18 cellular contexts compared by ENCODE assay signal in genomic region chr2:147636888-147637270, GRCh38.
DNase-seq lines count a peak whose midpoint lies in the region; ATAC-seq, FAIRE-seq and TF ChIP-seq lines count a peak whose summit lies in the region.
"Had no signal": no experiment of that assay in that cellular context is flagged by ENCODE, and none has a peak within 500 bp of the region (broad histone marks: within the 10 kb centered on the region; RNA-seq: fewer than 3 reads in every experiment).

No MANE protein-coding gene starts in this region.

- H3K4me3 ChIP-seq in GM12865 (ENCODE audit: low read depth, low read length) = no peak overlapping the region
- no peak overlapping the region; the same call in 1 of the 2 replicates for H3K4me3 ChIP-seq in GM12878
- no peak overlapping the region for H3K4me3 ChIP-seq in naive thymus-derived CD4-positive, alpha-beta T cell (ENCODE audit: low read length)
- H3K4me3 ChIP-seq in left lung = no peak overlapping the region
- H3K4me3 ChIP-seq: body of pancreas, GM23248 had no signal

- 0% methylated on average over 2 of the region's 2 CpGs for WGBS in GM12878 (ENCODE audit: insufficient coverage, insufficient replicate concordance, low lambda C conversion rate, missing lambda C conversion rate)

- peaks cover 0 to 4% (median 0%) of the 10 kb centered on the region in 11 donors for H3K9me3 Mint-ChIP-seq in naive thymus-derived CD4-positive, alpha-beta T cell
- H3K9me3 Mint-ChIP-seq: CD8-positive, alpha-beta memory T cell had no signal

- no peaks in the 10 kb centered on the region for H3K36me3 ChIP-seq in GM12878 (ENCODE audit: control insufficient read depth in 2 of 2, insufficient read depth in 2 of 2, low read length in 1 of 2)
- H3K36me3 ChIP-seq in naive thymus-derived CD4-positive, alpha-beta T cell (ENCODE audit: control insufficient read depth in 2 of 3, insufficient read depth in 3 of 3, low read length in 3 of 3) = no peaks in the 10 kb centered on the region
- no peaks in the 10 kb centered on the region for H3K36me3 ChIP-seq in left lung

- H3K4me1 ChIP-seq in GM12878 (ENCODE audit: control insufficient read depth, insufficient read depth, low read length) (peaks cover 59% of the 10 kb centered on the region), left lung (peaks cover 0 to 16% of the 10 kb centered on the region in 2 donors)
- H3K4me1 ChIP-seq in naive thymus-derived CD4-positive, alpha-beta T cell (ENCODE audit: control insufficient read depth in 2 of 2, insufficient read depth in 2 of 2, low read length in 2 of 2) = peaks cover 0 to 7% of the 10 kb centered on the region in 2 donors
- H3K4me1 ChIP-seq: body of pancreas had no signal

- RAD21 ChIA-PET in GM12878 (lab: Charles Lee; ENCODE audit: unreplicated experiment) = interaction anchor here (1.0 to 2.0 kb wide), 5 partner anchors 9 to 207 kb away, joined by 3 to 9 read pairs (median 3); no protein-coding TSS in a partner anchor

- peak overlapping the region; percentile 59 for H3K27ac ChIP-seq in GM12878 (ENCODE audit: control insufficient read depth, insufficient read depth)
- H3K27ac ChIP-seq in naive thymus-derived CD4-positive, alpha-beta T cell (ENCODE audit: low read depth, low read length) = no peak overlapping the region
- peak overlapping the region in 1 of 2 donors; percentile 59 for H3K27ac ChIP-seq in left lung
- H3K27ac ChIP-seq: GM23248 had no signal

- POLR2A ChIA-PET in GM12878 (lab: Charles Lee) = interaction anchor here (0.6 kb wide), 2 partner anchors 8 to 1666 kb away, joined by 4 read pairs; no protein-coding TSS in a partner anchor
- POLR2A ChIA-PET in naive thymus-derived CD4-positive, alpha-beta T cell (lab: Charles Lee) = interaction anchor here (1.2 kb wide), 1 partner anchor 27 kb away, joined by 5 read pairs; no protein-coding TSS in a partner anchor

- in situ Hi-C loops in GM12878 (cut with MboI) = loop anchor here (25.0 kb wide), 1 partner anchor 1950 kb away; the partner anchor contains the start of gene MMADHC

- no peaks in the 10 kb centered on the region for H3K27me3 ChIP-seq in GM12878 (replicated peaks in 1 of 2; ENCODE audit: control insufficient read depth in 2 of 2, insufficient read depth in 2 of 2, low read length in 1 of 2)
- H3K27me3 ChIP-seq in naive thymus-derived CD4-positive, alpha-beta T cell (ENCODE audit: control insufficient read depth in 2 of 2, insufficient read depth in 2 of 2, low read length in 2 of 2) = no peaks in the 10 kb centered on the region
- no peaks in the 10 kb centered on the region for H3K27me3 ChIP-seq in left lung
- H3K27me3 ChIP-seq: body of pancreas had no signal

- H2AFZ ChIP-seq in GM12878 (ENCODE audit: control insufficient read depth, low read depth, low read length) = peak overlapping the region; percentile 1; the same call in 1 of the 2 replicates
- H2AFZ ChIP-seq: GM23248 had no signal

- no peaks in the 10 kb centered on the region for H4K20me1 ChIP-seq in GM12878 (ENCODE audit: control insufficient read depth, insufficient read depth)

- FAIRE-seq in GM12878 (lab: Jason Lieb, UNC) = no peak
- FAIRE-seq: islet of Langerhans had no signal

- TF ChIP-seq CTCF in GM12865 (IDR thresholded peaks at IDR 0.05; ENCODE audit: insufficient read depth, low read depth, low read length, missing control alignments) = no peak
- no peak for TF ChIP-seq CTCF in GM12878 (IDR thresholded peaks at IDR 0.05 in 2 of 3, conservative IDR thresholded peaks at IDR 0.05 in 1 of 3; ENCODE audit: control insufficient read depth in 2 of 3, extremely low read depth in 1 of 3, insufficient read depth in 1 of 3, low read depth in 3 of 3, low read length in 3 of 3)
- TF ChIP-seq CTCF in left lung (IDR thresholded peaks at IDR 0.05) = no peak

- ATAC-seq in HG03432 (IDR thresholded peaks at IDR 0.05; ENCODE audit: unreplicated experiment) (peak; percentile 9), GM12878 (peak; percentile 14), HG03175 (IDR thresholded peaks at IDR 0.05; ENCODE audit: unreplicated experiment) (no peak), left lung (no peak)
- peak; percentile 16 for ATAC-seq in naive thymus-derived CD4-positive, alpha-beta T cell
- ATAC-seq: activated CD4-positive, CD25-positive, alpha-beta regulatory T cell treated with anti-CD3 and anti-CD28 coated beads, Interleukin-2, amount 50 U/mL, for 24 hours; body of pancreas had no signal

- SMC1A ChIA-PET in GM12878 (lab: Charles Lee; ENCODE audit: uncharacterized antibody, unreplicated experiment) = interaction anchor here (0.7 to 7.8 kb wide), 8 partner anchors 10 to 172 kb away, joined by 3 to 84 read pairs (median 4); no protein-coding TSS in a partner anchor

- H3K4me1 Mint-ChIP-seq in naive thymus-derived CD4-positive, alpha-beta T cell = peaks cover 0 to 21% (median 4%) of the 10 kb centered on the region in 7 donors

- no TSS peak for BruUV-seq in GM12878 (replicated peaks; lab: Mats Ljungman, UMichigan)

- TF ChIP-seq POLR2A in GM12878 (IDR thresholded peaks at IDR 0.05; ENCODE audit: low read depth, low read length) = no peak

- H3K9me3 ChIP-seq in GM12878 (replicated peaks; ENCODE audit: control insufficient read depth, insufficient read depth, low read length) = no peaks in the 10 kb centered on the region; the same call in 1 of the 3 replicates
- no peaks in the 10 kb centered on the region for H3K9me3 ChIP-seq in naive thymus-derived CD4-positive, alpha-beta T cell (ENCODE audit: control insufficient read depth in 2 of 3, low read length in 3 of 3)
- no peaks in the 10 kb centered on the region for H3K9me3 ChIP-seq in left lung
- H3K9me3 ChIP-seq: body of pancreas had no signal

- H3K9ac ChIP-seq in GM12878 (ENCODE audit: control insufficient read depth, insufficient read depth, low read length) = no peak overlapping the region
- H3K9ac ChIP-seq: GM23248 had no signal

- H3K27me3 Mint-ChIP-seq in naive thymus-derived CD4-positive, alpha-beta T cell = peaks cover 0 to 3% (median 0%) of the 10 kb centered on the region in 5 donors
- H3K27me3 Mint-ChIP-seq: activated naive CD8-positive, alpha-beta T cell had no signal

- H3K79me2 ChIP-seq in GM12878 (ENCODE audit: control insufficient read depth, insufficient read depth, low read length) = no peaks in the 10 kb centered on the region

- no peak overlapping the region for H3K4me3 Mint-ChIP-seq in naive thymus-derived CD4-positive, alpha-beta T cell
- H3K4me3 Mint-ChIP-seq: activated naive CD8-positive, alpha-beta T cell; CD8-positive, alpha-beta memory T cell had no signal

- intact Hi-C loops in GM12878 (cut with micrococcal nuclease; ENCODE audit: unreplicated experiment) (loop anchor here (2.0 to 10.0 kb wide), 6 partner anchors 52 to 555 kb away; partner anchors contain the start of genes MBD5 and ORC4), left lung (cut with DNase I) (no loop called here)
- intact Hi-C loops in naive thymus-derived CD4-positive, alpha-beta T cell (cut with micrococcal nuclease) = no loop called here

- H3K36me3 Mint-ChIP-seq in naive thymus-derived CD4-positive, alpha-beta T cell = peaks cover 0 to 8% (median 0%) of the 10 kb centered on the region in 5 donors
- H3K36me3 Mint-ChIP-seq: activated naive CD8-positive, alpha-beta T cell; CD8-positive, alpha-beta memory T cell had no signal

- peak overlapping the region; percentile 70 for H3K4me2 ChIP-seq in GM12878 (ENCODE audit: control insufficient read depth, insufficient read depth)

- peak; percentile 50 for DNase-seq in GM12865 (ENCODE audit: low read depth)
- DNase-seq in GM12878 (ENCODE audit: low read depth, low spot score) = no peak
- no peak for DNase-seq in naive thymus-derived CD4-positive, alpha-beta T cell
- DNase-seq in effector CD4-positive, alpha-beta T cell = no peak
- no peak for DNase-seq in left lung
- no peak for DNase-seq in germinal center (ENCODE audit: low spot score)
- DNase-seq: activated T-cell treated with anti-CD3 and anti-CD28 coated beads, Interleukin-2, amount 50 U/mL, for 48 hours; CD8-positive, alpha-beta memory T cell; DMS79 treated with DMSO at 0.1 percent for 48 hours; NCI-H146; NCI-H82 had no signal

- no peak for TF ChIP-seq RAD21 in GM12878 (IDR thresholded peaks at IDR 0.05; ENCODE audit: insufficient read depth, low read depth, low read length)

- H3K27ac Mint-ChIP-seq in naive thymus-derived CD4-positive, alpha-beta T cell = no peak overlapping the region
- H3K27ac Mint-ChIP-seq: activated naive CD8-positive, alpha-beta T cell; CD8-positive, alpha-beta memory T cell had no signal

- no peak for TF ChIP-seq EP300 in GM12878 (IDR thresholded peaks at IDR 0.05; ENCODE audit: borderline replicate concordance in 1 of 2, control insufficient read depth in 1 of 2, low read depth in 2 of 2, low read length in 2 of 2)

- CTCF ChIA-PET in GM12878 (lab: Yijun Ruan, JAX) = interaction anchor here (0.9 to 2.2 kb wide), 3 partner anchors 10 to 151 kb away, joined by 3 to 7 read pairs (median 4); no protein-coding TSS in a partner anchor
- CTCF ChIA-PET in naive thymus-derived CD4-positive, alpha-beta T cell (lab: Charles Lee) = no interaction called here

TF ChIP-seq in GM12878, 131 proteins besides CTCF, POLR2A, EP300 and RAD21 (continues in another document):
- TF ChIP-seq IRF5 (IDR thresholded peaks at IDR 0.05; ENCODE audit: borderline replicate concordance) (no peak), CBFB (IDR thresholded peaks at IDR 0.05; ENCODE audit: low read depth) (no peak), IRF4 (IDR thresholded peaks at IDR 0.05; ENCODE audit: low read depth, low read length) (no peak), RELB (IDR thresholded peaks at IDR 0.05; ENCODE audit: low read depth) (0 out of 2 replicates have a peak, but pooled peaks have one; percentile 3)

Comparison
In these comparisons a context has a peak if more than half of its experiments do, and no peak if none do; other contexts are left out.
1. ATAC-seq: peak in HG03432 (single experiment), GM12878 (single experiment) and naive thymus-derived CD4-positive, alpha-beta T cell (single experiment); none in HG03175 (single experiment) and left lung (single experiment).